9 cellular contexts compared by ENCODE assay signal in the genomic region with DNA sequence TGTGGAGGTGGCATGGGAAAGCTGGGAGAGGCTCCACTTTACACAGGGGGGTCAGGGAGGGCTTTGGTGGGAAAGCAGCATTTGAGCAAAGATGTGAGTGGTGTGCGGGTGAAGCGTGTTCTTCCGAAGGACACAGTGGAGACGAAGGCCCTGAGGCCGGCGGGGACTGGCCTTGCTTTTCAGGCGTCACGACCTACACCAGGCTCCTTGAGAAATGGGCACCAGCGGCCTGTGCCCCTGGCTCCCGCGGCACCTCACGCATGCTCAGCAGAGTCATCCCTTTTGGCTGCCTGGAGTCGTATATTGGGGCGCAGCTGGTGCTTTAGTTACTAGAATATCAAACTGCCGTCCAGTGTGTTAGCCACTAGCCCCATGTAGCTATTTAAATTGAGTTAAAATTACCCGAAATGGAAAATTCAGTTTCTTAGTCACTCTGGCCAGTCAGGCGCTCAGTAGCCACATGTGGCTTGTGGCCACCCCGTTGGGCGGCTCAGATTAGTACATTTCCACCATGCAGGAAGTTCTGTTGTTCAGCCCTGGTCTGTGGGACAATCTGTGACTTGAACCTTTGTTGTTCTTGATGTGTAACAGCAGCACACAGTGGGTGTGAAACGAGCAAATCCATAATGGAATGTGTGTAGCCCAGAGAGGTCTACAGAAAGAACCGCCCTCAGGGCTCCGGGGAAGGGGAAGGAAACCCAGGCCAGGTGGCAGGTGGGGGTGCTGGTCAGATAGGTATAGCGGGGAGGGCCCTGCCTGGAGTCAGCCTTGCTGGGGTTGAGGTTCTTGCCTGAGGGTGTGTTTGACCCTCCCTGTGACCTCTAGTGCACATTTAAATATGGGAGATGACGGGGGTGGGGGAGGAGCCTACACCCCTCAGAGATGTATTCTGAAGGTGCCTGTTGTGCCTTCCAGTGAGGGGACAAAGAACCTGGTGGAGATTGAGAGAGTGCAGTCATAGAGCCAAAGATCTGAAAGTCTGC. TPM values are rescaled to one million over a fixed set of nuclear protein-coding genes. Genes with fewer than 3 reads are reported as not detected.
DNase-seq lines count a peak whose midpoint lies in the region; ATAC-seq and TF ChIP-seq lines count a peak whose summit lies in the region.
"Had no signal": no experiment of that assay in that cellular context is flagged by ENCODE, and none has a peak within 500 bp of the region (broad histone marks: within the 10 kb centered on the region; RNA-seq: fewer than 3 reads in every experiment).

No MANE protein-coding gene starts in this region.

- H3K36me3 Mint-ChIP-seq in HFFc6 (ENCODE audit: low read depth) = no peaks in the 10 kb centered on the region

- H4K20me1 ChIP-seq in OCI-LY7 (ENCODE audit: insufficient read depth, low read length) = no peaks in the 10 kb centered on the region
- no peaks in the 10 kb centered on the region for H4K20me1 ChIP-seq in hepatocyte (ENCODE audit: insufficient read depth, poor library complexity, severe bottlenecking)

- H3K4me3 Mint-ChIP-seq in HFFc6 = no peak overlapping the region

- H3K9me2 ChIP-seq in OCI-LY7 (ENCODE audit: insufficient read depth, low read length) (no peaks in the 10 kb centered on the region), hepatocyte (replicated peaks; ENCODE audit: insufficient read depth) (no peaks in the 10 kb centered on the region)

- POLR2A ChIA-PET in AG04450 (lab: Yijun Ruan, JAX) (no interaction called here), OCI-LY7 (lab: Charles Lee) (interaction anchor here (0.6 kb wide), 3 partner anchors 69 to 160 kb away, joined by 3 to 4 read pairs (median 3); no protein-coding TSS in a partner anchor)

- H3K27ac ChIP-seq in AG04450 (ENCODE audit: low read depth, low read length) (peak overlapping the region; percentile 98), OCI-LY7 (ENCODE audit: low read depth, low read length, poor library complexity, severe bottlenecking) (no peak overlapping the region), hepatocyte (peak overlapping the region; percentile 93)

- no peak overlapping the region; the same call in 1 of the 2 replicates for H3K27ac Mint-ChIP-seq in HFFc6

- peak overlapping the region; percentile 17; the same call in 1 of the 2 replicates for H3K4me2 ChIP-seq in OCI-LY7 (ENCODE audit: low read length)
- no peak overlapping the region for H3K4me2 ChIP-seq in hepatocyte

- no peak for TF ChIP-seq CTCF in AG04450 (IDR thresholded peaks at IDR 0.05; ENCODE audit: low read depth, low read length)
- TF ChIP-seq CTCF in OCI-LY7 (conservative IDR thresholded peaks at IDR 0.05; ENCODE audit: low read length) = no peak
- TF ChIP-seq CTCF in hepatocyte (IDR thresholded peaks at IDR 0.05; ENCODE audit: poor library complexity) = no peak
- TF ChIP-seq CTCF in HFFc6 (IDR thresholded peaks at IDR 0.05) = no peak

- H3K4me1 Mint-ChIP-seq in HFFc6 (ENCODE audit: low read depth) = peaks cover 35% of the 10 kb centered on the region

- ATAC-seq in GM19372 (IDR thresholded peaks at IDR 0.05; ENCODE audit: low read depth, unreplicated experiment) (peak; percentile 50), left colon (no peak)

- 80% methylated on average over 24 of the region's 24 CpGs for WGBS in hepatocyte (ENCODE audit: low lambda C conversion rate, missing lambda C conversion rate)

- no peaks in the 10 kb centered on the region for H3K27me3 ChIP-seq in AG04450 (ENCODE audit: control insufficient read depth, insufficient read depth, low read length)
- H3K27me3 ChIP-seq in hepatocyte = no peaks in the 10 kb centered on the region

- H3K9me3 Mint-ChIP-seq in HFFc6 = no peaks in the 10 kb centered on the region

- intact Hi-C loops in OCI-LY7 (cut with micrococcal nuclease; ENCODE audit: unreplicated experiment) = no loop called here
- intact Hi-C loops in left colon (cut with DNase I, micrococcal nuclease) = no loop called here

- no peak overlapping the region for H2AFZ ChIP-seq in OCI-LY7 (ENCODE audit: low read length)
- no peak overlapping the region for H2AFZ ChIP-seq in hepatocyte

- BruUV-seq in OCI-LY7 (replicated peaks; lab: Mats Ljungman, UMichigan) = no TSS peak

- no peaks in the 10 kb centered on the region; the same call in 1 of the 2 replicates for H3K36me3 ChIP-seq in OCI-LY7 (ENCODE audit: insufficient read depth, low read length)
- H3K36me3 ChIP-seq in hepatocyte (replicated peaks; ENCODE audit: insufficient read depth, low read depth) = no peaks in the 10 kb centered on the region

- peaks cover 1% of the 10 kb centered on the region; the same call in 1 of the 2 replicates for H3K27me3 Mint-ChIP-seq in HFFc6 (ENCODE audit: insufficient read depth)

- CTCF ChIA-PET in AG04450 (lab: Charles Lee) (no interaction called here), OCI-LY7 (lab: Charles Lee; ENCODE audit: unreplicated experiment) (no interaction called here)

- peaks cover 57% of the 10 kb centered on the region for H3K4me1 ChIP-seq in OCI-LY7 (ENCODE audit: insufficient read depth, low read length, poor library complexity, severe bottlenecking)
- H3K4me1 ChIP-seq in hepatocyte (ENCODE audit: insufficient read depth) = peaks cover 60% of the 10 kb centered on the region

- H3K9me3 ChIP-seq in AG04450 (ENCODE audit: control insufficient read depth, insufficient read depth, low read length) (no peaks in the 10 kb centered on the region), OCI-LY7 (ENCODE audit: low read length) (no peaks in the 10 kb centered on the region), hepatocyte (ENCODE audit: low read depth) (no peaks in the 10 kb centered on the region)

- H3K79me2 ChIP-seq in OCI-LY7 (ENCODE audit: insufficient read depth, low read depth, low read length) (no peaks in the 10 kb centered on the region), hepatocyte (peaks cover 79% of the 10 kb centered on the region)

- H3K4me3 ChIP-seq in AG04450 (ENCODE audit: low read depth, low read length) (no peak overlapping the region), OCI-LY7 (ENCODE audit: low read depth, low read length, poor library complexity, severe bottlenecking) (no peak overlapping the region), hepatocyte (no peak overlapping the region)

- DNase-seq in AG04450 (ENCODE audit: low read depth, low spot score) = no peak
- no peak for DNase-seq in OCI-LY7 (ENCODE audit: low spot score)
- DNase-seq in hepatocyte (ENCODE audit: low spot score) = no peak
- DNase-seq in DMS 273 treated with DMSO at 0.1 percent for 48 hours (lab: John Stamatoyannopoulos, UW) = no peak
- DNase-seq in stimulated activated CD4-positive, alpha-beta T cell treated with anti-CD3 and anti-CD28 coated beads, Interleukin-2, amount 100 ng/mL, for 48 hours = no peak
- no peak for DNase-seq in left colon
- no peak for DNase-seq in HFFc6
- DNase-seq: NCI-H1694 had no signal

RNA-seq across cellular contexts. Expression of a gene that starts 30.4 kb away (rescaled TPM):
- polyA plus RNA-seq in AG04450 (2011; rRNA removed) (46.3 and 47.1 TPM in 2 replicates), hepatocyte (26.5 and 33.6 TPM in 2 replicates)
- 43.8 and 50.4 TPM in 2 replicates for polyA minus RNA-seq in AG04450 (2011; rRNA and poly(A)+ RNA removed)
- total RNA-seq in OCI-LY7 (2014; rRNA removed; shearing (Covaris generic)) = 35.6 and 38.4 TPM in 2 replicates
- total RNA-seq in OCI-LY7 (2022) (44.1 and 50.4 TPM in 2 replicates), hepatocyte (46.1 and 50.8 TPM in 2 replicates), left colon (10 to 100 TPM; 53.1 to 56.6 TPM)
- total RNA-seq in HFFc6 (2021; fragmentation: NEBNext Ultra II Directional; extraction: Animal tissue kit (Norgen Biotek cat#: 25700)) = 10 to 100 TPM; 23.3 to 32.5 (median 27.9) TPM
